ENCODE assay signal across 14 cellular contexts in the genomic region with DNA sequence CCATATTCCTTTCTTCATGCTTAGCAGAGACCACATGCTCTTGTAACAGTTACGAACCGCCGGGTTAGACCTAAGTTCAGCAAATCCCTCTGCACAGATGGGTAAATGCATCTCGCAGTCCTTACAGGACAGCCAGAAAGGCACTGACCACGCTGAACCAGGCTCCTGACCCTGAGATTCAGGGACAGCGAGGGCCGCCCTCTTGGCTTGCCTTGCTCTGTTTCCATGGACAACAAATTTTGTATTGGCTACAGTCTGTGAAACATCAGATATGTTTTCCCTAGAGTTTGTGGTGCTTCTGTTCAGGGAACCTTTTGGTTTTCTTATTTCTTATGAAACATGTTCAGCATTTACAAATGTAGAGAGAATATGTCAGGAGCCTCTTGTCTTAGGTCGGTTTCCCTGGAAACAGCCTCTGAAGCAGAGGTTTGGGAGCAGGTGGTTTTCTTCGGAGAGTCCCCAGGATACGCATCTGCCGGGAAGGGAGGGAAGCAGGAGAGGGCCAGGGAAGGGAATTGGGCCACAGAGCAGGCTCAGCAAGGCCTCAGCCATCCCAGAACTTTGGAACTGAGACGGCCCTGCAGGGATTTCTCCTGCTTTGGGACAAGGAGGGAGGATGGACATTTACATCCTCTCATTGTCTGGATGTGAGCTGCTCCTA.
A peak's percentile ranks its signal among the peaks of the same experiment; 100 is the strongest.
DNase-seq lines count a peak whose midpoint lies in the region; ATAC-seq and TF ChIP-seq lines count a peak whose summit lies in the region.
"Had no signal": no experiment of that assay in that cellular context is flagged by ENCODE, and none has a peak within 500 bp of the region (broad histone marks: within the 10 kb centered on the region; RNA-seq: fewer than 3 reads in every experiment).

No MANE protein-coding gene starts in this region.

- H3K27me3 ChIP-seq in GM23338 (ENCODE audit: insufficient read depth) (no peaks in the 10 kb centered on the region), esophagus muscularis mucosa (no peaks in the 10 kb centered on the region), muscle layer of duodenum (ENCODE audit: low read depth, low read length) (no peaks in the 10 kb centered on the region), SK-N-SH (ENCODE audit: insufficient read depth) (no peaks in the 10 kb centered on the region)

- no peaks in the 10 kb centered on the region for H3K9me3 Mint-ChIP-seq in GM23338
- peaks cover 0 to 1% of the 10 kb centered on the region in 2 donors for H3K9me3 Mint-ChIP-seq in stimulated activated naive B cell treated with anti-CD40 and anti-IgM and Interleukin-4, amounts not matched to agents 10 μg/mL and 1 μg/mL and 100 μg/mL, for 72 hours
- H3K9me3 Mint-ChIP-seq: T-cell had no signal

- H3K36me3 ChIP-seq in GM23338 (ENCODE audit: insufficient read depth): no peaks in the 10 kb centered on the region
- no peaks in the 10 kb centered on the region for H3K36me3 ChIP-seq in esophagus muscularis mucosa
- H3K36me3 ChIP-seq in muscle layer of duodenum (ENCODE audit: control insufficient read depth in 1 of 2, insufficient read depth in 2 of 2, low read length in 2 of 2): no peaks in the 10 kb centered on the region
- no peaks in the 10 kb centered on the region for H3K36me3 ChIP-seq in SK-N-SH (replicated peaks in 1 of 2; ENCODE audit: control insufficient read depth in 1 of 2, insufficient read depth in 2 of 2, low read length in 1 of 2)
- H3K36me3 ChIP-seq: thoracic aorta had no signal

- H3K4me3 ChIP-seq in GM23338 (no peak overlapping the region), esophagus muscularis mucosa (no peak overlapping the region), muscle layer of duodenum (ENCODE audit: low read depth in 1 of 2, low read length in 2 of 2) (no peak overlapping the region), SK-N-SH (ENCODE audit: low read depth in 2 of 2, low read length in 1 of 2) (no peak overlapping the region)
- H3K4me3 ChIP-seq: thoracic aorta had no signal

- 0 out of 2 replicates have a peak, but pooled peaks cover 10% of the 10 kb centered on the region for H3K4me1 ChIP-seq in GM23338 (ENCODE audit: insufficient read depth)
- peaks cover 13 to 24% (median 23%) of the 10 kb centered on the region in 4 donors for H3K4me1 ChIP-seq in esophagus muscularis mucosa
- no peaks in the 10 kb centered on the region for H3K4me1 ChIP-seq in muscle layer of duodenum (ENCODE audit: control insufficient read depth in 1 of 2, insufficient read depth in 2 of 2, low read length in 2 of 2)
- H3K4me1 ChIP-seq in SK-N-SH (ENCODE audit: control insufficient read depth in 1 of 2, insufficient read depth in 2 of 2, low read depth in 1 of 2, low read length in 1 of 2): no peaks in the 10 kb centered on the region

- no peak overlapping the region for H3K4me2 ChIP-seq in GM23338
- no peak overlapping the region for H3K4me2 ChIP-seq in SK-N-SH

- no peak overlapping the region for H3K27ac Mint-ChIP-seq in GM23338
- peak overlapping the region; percentile 94 for H3K27ac Mint-ChIP-seq in stimulated activated naive B cell treated with anti-CD40 and anti-IgM and Interleukin-4, amounts not matched to agents 10 μg/mL and 1 μg/mL and 100 μg/mL, for 72 hours
- H3K27ac Mint-ChIP-seq: T-cell had no signal

- H3K27ac ChIP-seq in GM23338 (ENCODE audit: low read depth) (no peak overlapping the region), esophagus muscularis mucosa (replicated peaks in 1 of 4) (peak overlapping the region; percentile 67 to 77 (median 73)), muscle layer of duodenum (ENCODE audit: low read length) (peak overlapping the region; percentile 39), SK-N-SH (ENCODE audit: low read depth in 2 of 2, low read length in 1 of 2) (no peak overlapping the region)
- H3K27ac ChIP-seq: thoracic aorta had no signal

- ATAC-seq in GM23338 (0 out of 3 replicates have a peak, but pooled peaks have one; percentile 23), HG02973 (IDR thresholded peaks at IDR 0.05; ENCODE audit: unreplicated experiment) (no peak), GM21737 (IDR thresholded peaks at IDR 0.05; ENCODE audit: unreplicated experiment) (no peak)
- no peak for ATAC-seq in stimulated activated naive B cell treated with anti-CD40 and anti-IgM and Interleukin-4, amounts not matched to agents 10 μg/mL and 1 μg/mL and 100 μg/mL, for 72 hours (replicated peaks)
- ATAC-seq: T-cell had no signal

- H3K79me2 ChIP-seq in GM23338 (replicated peaks; ENCODE audit: insufficient read depth): no peaks in the 10 kb centered on the region
- H3K79me2 ChIP-seq in SK-N-SH (ENCODE audit: insufficient read depth): no peaks in the 10 kb centered on the region

- no peak overlapping the region for H3K4me3 Mint-ChIP-seq in GM23338
- peak overlapping the region in 1 of 2 donors; percentile 55 for H3K4me3 Mint-ChIP-seq in stimulated activated naive B cell treated with anti-CD40 and anti-IgM and Interleukin-4, amounts not matched to agents 10 μg/mL and 1 μg/mL and 100 μg/mL, for 72 hours
- H3K4me3 Mint-ChIP-seq: T-cell had no signal

- no peaks in the 10 kb centered on the region for H3F3A ChIP-seq in GM23338 (replicated peaks; ENCODE audit: low read depth)
- H3F3A ChIP-seq in SK-N-SH (replicated peaks; ENCODE audit: insufficient read depth): no peaks in the 10 kb centered on the region

- CTCF ChIA-PET in SK-N-SH (lab: Yijun Ruan, JAX): interaction anchor here (1.1 to 1.9 kb wide), 2 partner anchors 334 to 358 kb away, joined by 4 read pairs; partner anchors contain the start of gene OPTN

- H4K20me1 ChIP-seq in GM23338 (replicated peaks; ENCODE audit: insufficient read depth) (no peaks in the 10 kb centered on the region), SK-N-SH (ENCODE audit: insufficient read depth) (no peaks in the 10 kb centered on the region)

- H3K27me3 Mint-ChIP-seq in GM23338 (ENCODE audit: insufficient read depth, low read depth, poor library complexity): no peaks in the 10 kb centered on the region
- H3K27me3 Mint-ChIP-seq in stimulated activated naive B cell treated with anti-CD40 and anti-IgM and Interleukin-4, amounts not matched to agents 10 μg/mL and 1 μg/mL and 100 μg/mL, for 72 hours: no peaks in the 10 kb centered on the region
- H3K27me3 Mint-ChIP-seq: T-cell had no signal

- DNase-seq in GM23338 (ENCODE audit: low spot score): no peak
- DNase-seq in esophagus muscularis mucosa (ENCODE audit: extremely low spot score): no peak
- no peak for DNase-seq in stimulated activated naive B cell treated with anti-CD40 and anti-IgM and Interleukin-4, amounts not matched to agents 10 μg/mL and 1 μg/mL and 100 μg/mL, for 72 hours
- DNase-seq in SK-N-SH: no peak
- DNase-seq in GM19240 (ENCODE audit: insufficient read length, low spot score): no peak
- DNase-seq: activated CD4-positive, alpha-beta T cell treated with anti-CD3 and anti-CD28 coated beads for 1 hour; activated CD8-positive, alpha-beta memory T cell treated with anti-CD3 and anti-CD28 coated beads, Interleukin-2, amount 50 U/mL, for 4 hours; activated naive CD4-positive, alpha-beta T cell treated with Interleukin-2 at 50 U/mL for 16 hours; NCI-H187 treated with DMSO at 0.1 percent for 48 hours; T-cell had no signal

- no peak for TF ChIP-seq CTCF in GM23338 (conservative IDR thresholded peaks at IDR 0.05; ENCODE audit: low read depth in 2 of 2)
- TF ChIP-seq CTCF in esophagus muscularis mucosa (IDR thresholded peaks at IDR 0.05): no peak
- TF ChIP-seq CTCF in SK-N-SH (IDR thresholded peaks at IDR 0.05): no peak

- H3K9me2 ChIP-seq in GM23338 (ENCODE audit: insufficient read depth) (no peaks in the 10 kb centered on the region), SK-N-SH (no peaks in the 10 kb centered on the region)

- peaks cover 14% of the 10 kb centered on the region; the same call in 2 of the 3 replicates for H3K4me1 Mint-ChIP-seq in GM23338
- peaks cover 28 to 45% of the 10 kb centered on the region in 2 donors for H3K4me1 Mint-ChIP-seq in stimulated activated naive B cell treated with anti-CD40 and anti-IgM and Interleukin-4, amounts not matched to agents 10 μg/mL and 1 μg/mL and 100 μg/mL, for 72 hours

- TF ChIP-seq POLR2A in esophagus muscularis mucosa (IDR thresholded peaks at IDR 0.05; ENCODE audit: low read depth): no peak

- no peak for TF ChIP-seq RAD21 in SK-N-SH (IDR thresholded peaks at IDR 0.05; ENCODE audit: low read length)

- H2AFZ ChIP-seq in GM23338 (no peak overlapping the region), SK-N-SH (ENCODE audit: low read depth) (no peak overlapping the region)

- WGBS in esophagus muscularis mucosa: 31% methylated on average over 12 of the region's 12 CpGs
- 84% methylated on average over 12 of the region's 12 CpGs for WGBS in SK-N-SH (ENCODE audit: low lambda C conversion rate)

- TF ChIP-seq EP300 in esophagus muscularis mucosa (IDR thresholded peaks at IDR 0.05) (no peak), SK-N-SH (IDR thresholded peaks at IDR 0.05; ENCODE audit: borderline replicate concordance in 1 of 2, low read depth in 1 of 2, low read length in 1 of 2) (no peak)

- no peak overlapping the region for H3K9ac ChIP-seq in SK-N-SH

- H3K36me3 Mint-ChIP-seq in GM23338 (ENCODE audit: low read depth): no peaks in the 10 kb centered on the region
- peaks cover 6 to 21% of the 10 kb centered on the region in 2 donors for H3K36me3 Mint-ChIP-seq in stimulated activated naive B cell treated with anti-CD40 and anti-IgM and Interleukin-4, amounts not matched to agents 10 μg/mL and 1 μg/mL and 100 μg/mL, for 72 hours

- intact Hi-C loops in esophagus muscularis mucosa (cut with DNase I): no loop called here

- POLR2A ChIA-PET in SK-N-SH (lab: Yijun Ruan, JAX): no interaction called here

- no peaks in the 10 kb centered on the region for H3K9me3 ChIP-seq in esophagus muscularis mucosa
- H3K9me3 ChIP-seq in muscle layer of duodenum (ENCODE audit: control insufficient read depth in 1 of 2, low read length in 2 of 2): no peaks in the 10 kb centered on the region
- no peaks in the 10 kb centered on the region for H3K9me3 ChIP-seq in SK-N-SH
- H3K9me3 ChIP-seq: thoracic aorta had no signal

TF ChIP-seq in GM23338, 12 proteins besides CTCF, POLR2A, EP300 and RAD21 (continues in another document):
- TF ChIP-seq CREB1 (CRISPR knock-in tag; IDR thresholded peaks at IDR 0.05; ENCODE audit: low read depth) (no peak), ZNF331 (CRISPR knock-in tag; IDR thresholded peaks at IDR 0.05; ENCODE audit: low read depth) (no peak), JUNB (IDR thresholded peaks at IDR 0.05; ENCODE audit: unreplicated experiment) (no peak)

TF ChIP-seq in SK-N-SH, 30 proteins besides CTCF, POLR2A, EP300 and RAD21 (continues in another document):
- no peak for TF ChIP-seq POLR2AphosphoS5 (IDR thresholded peaks at IDR 0.05; ENCODE audit: low read depth, low read length)
- no peak for TF ChIP-seq MAX (IDR thresholded peaks at IDR 0.05; ENCODE audit: low read depth)
- no peak for TF ChIP-seq FOXJ3 (CRISPR knock-in tag; IDR thresholded peaks at IDR 0.05)
- TF ChIP-seq NFIC (IDR thresholded peaks at IDR 0.05; ENCODE audit: borderline replicate concordance): no peak

Comparison
In these comparisons a context has a peak if more than half of its experiments do, and no peak if none do; other contexts are left out.
1. H3K27ac ChIP-seq: peak in esophagus muscularis mucosa (4 of 4) and muscle layer of duodenum (single experiment); none in GM23338 (single experiment) and SK-N-SH (0 of 2).